ENCODE assay signal across 16 cellular contexts in genomic region chr3:193884652-193885051, GRCh38.
"Had no signal": no experiment of that assay in that cellular context is flagged by ENCODE, and none has a peak within 500 bp of the region (broad histone marks: within the 10 kb centered on the region; RNA-seq: fewer than 3 reads in every experiment).

No MANE protein-coding gene starts in this region.

- H3K27ac ChIP-seq: ascending aorta, SJCRH30, thoracic aorta had no signal

- H3K4me3 ChIP-seq: ascending aorta, SJCRH30, thoracic aorta had no signal

- DNase-seq: activated CD4-positive, alpha-beta memory T cell treated with anti-CD3 and anti-CD28 coated beads, Interleukin-2, amount 10 ng/mL, durations not matched to agents 7 days and 5 days; activated CD4-positive, alpha-beta T cell treated with anti-CD3 and anti-CD28 coated beads for 1 hour; activated CD8-positive, alpha-beta memory T cell treated with anti-CD3 and anti-CD28 coated beads, Interleukin-2, amount 50 U/mL, for 48 hours; activated naive CD4-positive, alpha-beta T cell; activated naive CD8-positive, alpha-beta T cell treated with anti-CD3 and anti-CD28 coated beads, Interleukin-2, amount 50 U/mL, for 24 hours; immature natural killer cell; left cardiac atrium; mammary epithelial cell; SJCRH30; stimulated activated CD4-positive, alpha-beta T cell treated with anti-CD3 and anti-CD28 coated beads, Interleukin-4, amount 100 ng/mL, for 1 hour; stimulated activated CD8-positive, alpha-beta memory T cell treated with anti-CD3 and anti-CD28 coated beads, Interleukin-4, amount 100 ng/mL, for 48 hours; stimulated activated naive CD8-positive, alpha-beta T cell treated with anti-CD3 and anti-CD28 coated beads, Interleukin-15, Interleukin-2, amounts not matched to agents 100 U/mL and 50 U/mL, for 24 hours; SW 1271 had no signal

- FAIRE-seq: endothelial cell of umbilical vein had no signal

- H3K36me3 ChIP-seq: ascending aorta, SJCRH30, thoracic aorta had no signal

- H3K27me3 ChIP-seq: ascending aorta, SJCRH30 had no signal

- H3K4me1 ChIP-seq: ascending aorta, SJCRH30 had no signal

- ATAC-seq: activated naive CD8-positive, alpha-beta T cell treated with anti-CD3 and anti-CD28 coated beads, Interleukin-2, amount 50 U/mL, for 24 hours; left cardiac atrium; stimulated activated naive CD8-positive, alpha-beta T cell treated with anti-CD3 and anti-CD28 coated beads, Interleukin-15, Interleukin-2, amounts not matched to agents 100 U/mL and 50 U/mL, for 24 hours had no signal

- H3K9me3 ChIP-seq: ascending aorta, SJCRH30, thoracic aorta had no signal
